In the genomic region with DNA sequence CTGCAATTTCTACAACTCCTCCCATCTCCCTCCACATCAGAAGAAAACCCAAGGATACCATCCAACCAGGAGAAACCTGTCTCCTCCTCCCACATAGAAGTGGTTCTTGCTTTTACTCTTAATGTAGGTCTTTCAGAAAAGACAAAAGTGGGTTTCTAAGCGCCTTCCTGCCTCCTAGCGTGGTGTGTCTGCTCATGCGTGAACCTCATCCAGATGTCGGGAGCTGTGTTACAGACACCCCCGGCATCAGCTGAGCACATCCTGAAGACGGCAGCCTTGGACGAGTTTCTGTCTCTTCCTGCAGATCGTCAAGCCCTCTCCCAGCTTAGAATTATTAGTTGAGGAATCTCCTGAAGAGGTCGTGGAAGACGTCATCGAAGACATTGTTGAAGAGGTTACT, we compare ENCODE assay signal across 26 cellular contexts. TPM values are rescaled to one million over a fixed set of nuclear protein-coding genes. Genes with fewer than 3 reads are reported as not detected.
DNase-seq lines count a peak whose midpoint lies in the region; ATAC-seq, FAIRE-seq and TF ChIP-seq lines count a peak whose summit lies in the region.
"Had no signal": no experiment of that assay in that cellular context is flagged by ENCODE, and none has a peak within 500 bp of the region (broad histone marks: within the 10 kb centered on the region; RNA-seq: fewer than 3 reads in every experiment).

No MANE protein-coding gene starts in this region.

- H3K18ac ChIP-seq in neuronal stem cell (ENCODE audit: low read length), result no peak overlapping the region

- no peak overlapping the region for H3K4me2 ChIP-seq in neuronal stem cell (ENCODE audit: insufficient read depth, low read length, poor library complexity, severe bottlenecking)
- H3K4me2 ChIP-seq: A549, GM23338 had no signal

- WGBS in heart right ventricle, 2 donors, result 73 to 77% methylated on average over 11 of the region's 11 CpGs
- WGBS in neuronal stem cell (ENCODE audit: extremely low coverage in 2 of 2, insufficient read length in 2 of 2, insufficient replicate concordance in 1 of 2), 2 donors, result no CpG with 5 or more reads among the region's 11 CpGs

- DNase-seq in cardiac septum (ENCODE audit: low spot score) (peak; percentile 12), heart right ventricle (no peak), chondrocyte (ENCODE audit: low spot score) (peak; percentile 39), neuronal stem cell (ENCODE audit: low spot score) (no peak), DMS153 treated with DMSO at 0.1 percent for 48 hours (lab: John Stamatoyannopoulos, UW; ENCODE audit: unreplicated experiment) (no peak), urothelium cell line (ENCODE audit: low spot score) (no peak), NCI-H1105 treated with DMSO at 0.1 percent for 48 hours (lab: John Stamatoyannopoulos, UW) (no peak)
- DNase-seq: 8988T; CD4-positive, alpha-beta T cell; CD8-positive, alpha-beta memory T cell; DMS 273 treated with DMSO at 0.1 percent for 48 hours; DMS53; DMS79 treated with DMSO at 0.1 percent for 48 hours; GF-D8; H9 had no signal

- no peak overlapping the region for H3K27ac Mint-ChIP-seq in chondrocyte (ENCODE audit: unreplicated experiment)
- H3K27ac Mint-ChIP-seq: CD4-positive, alpha-beta T cell; CD8-positive, alpha-beta memory T cell; GM23338; H9 had no signal

- no peak overlapping the region for H2BK120ac ChIP-seq in neuronal stem cell (ENCODE audit: low read depth, low read length)

- peak overlapping the region; percentile 47 for H2BK15ac ChIP-seq in neuronal stem cell (ENCODE audit: low read length)

- no peak overlapping the region for H3K4me3 ChIP-seq in heart right ventricle
- H3K4me3 ChIP-seq in neuronal stem cell (ENCODE audit: low read length in 2 of 2), result no peak overlapping the region
- H3K4me3 ChIP-seq: A549, GM23338 had no signal

- H3K9ac ChIP-seq in neuronal stem cell (ENCODE audit: low read depth, low read length, poor library complexity), result no peak overlapping the region

- H4K91ac ChIP-seq in neuronal stem cell (ENCODE audit: low read depth, low read length, poor library complexity), result no peak overlapping the region

- no peak overlapping the region for H2BK5ac ChIP-seq in neuronal stem cell (ENCODE audit: low read length)

- FAIRE-seq in urothelium cell line (lab: Jason Lieb, UNC), result no peak
- FAIRE-seq: A549, D721Med, GM12891, GM18507 had no signal

- no peaks in the 10 kb centered on the region for H3K79me1 ChIP-seq in neuronal stem cell (ENCODE audit: low read depth, low read length)

- no peak overlapping the region for H2AFZ ChIP-seq in neuronal stem cell (ENCODE audit: low read length)
- H2AFZ ChIP-seq: GM23338 had no signal

- H3K36me3 ChIP-seq in heart right ventricle, result no peaks in the 10 kb centered on the region
- no peaks in the 10 kb centered on the region for H3K36me3 ChIP-seq in neuronal stem cell (replicated peaks in 1 of 2; ENCODE audit: control insufficient read depth in 2 of 2, insufficient read depth in 2 of 2, low read length in 2 of 2)

- H3K9me3 ChIP-seq in heart right ventricle, result peaks cover 0 to 14% (median 0%) of the 10 kb centered on the region in 11 donors
- peaks cover 0 to 3% of the 10 kb centered on the region in 2 donors for H3K9me3 ChIP-seq in neuronal stem cell (replicated peaks in 1 of 2; ENCODE audit: control insufficient read depth in 2 of 2, insufficient read depth in 1 of 2, low read depth in 1 of 2, low read length in 2 of 2)

- H2BK12ac ChIP-seq in neuronal stem cell (ENCODE audit: low read length), result no peak overlapping the region

- H2AK5ac ChIP-seq in neuronal stem cell (ENCODE audit: low read depth, low read length), result no peak overlapping the region

- H3K27ac ChIP-seq in heart right ventricle (no peak overlapping the region), neuronal stem cell (replicated peaks; ENCODE audit: low read length) (no peak overlapping the region)
- H3K27ac ChIP-seq: A549 had no signal

- no peak overlapping the region for H4K8ac ChIP-seq in neuronal stem cell (ENCODE audit: low read depth, low read length)

- intact Hi-C loops in cardiac septum (cut with DNase I) (loop anchor here (5.0 kb wide), 1 partner anchor 65 kb away; no protein-coding TSS in a partner anchor), heart right ventricle (cut with DNase I) (loop anchor here in 4 of 10 donors (5.0 to 10.0 kb wide), 3 partner anchors 60 to 278 kb away; a partner anchor contains a TSS)

- no peak overlapping the region for H3K14ac ChIP-seq in neuronal stem cell (ENCODE audit: low read length)

- H3K4me3 Mint-ChIP-seq in chondrocyte (ENCODE audit: unreplicated experiment), result no peak overlapping the region
- H3K4me3 Mint-ChIP-seq: CD14-positive monocyte; CD4-positive, alpha-beta T cell; CD8-positive, alpha-beta memory T cell; GM23338; H9 had no signal

- no peak for ATAC-seq in heart right ventricle
- ATAC-seq: A549, GM23338, HCT116 had no signal

- H3K36me3 Mint-ChIP-seq in chondrocyte (ENCODE audit: low read depth), result peaks cover 7% of the 10 kb centered on the region
- H3K36me3 Mint-ChIP-seq: CD14-positive monocyte had no signal

- TF ChIP-seq CTCF in heart right ventricle (IDR thresholded peaks at IDR 0.05) (no peak), chondrocyte (IDR thresholded peaks at IDR 0.05) (no peak)

- peaks cover 1% of the 10 kb centered on the region for H3K4me1 Mint-ChIP-seq in chondrocyte (ENCODE audit: low read depth)

- H3K27me3 ChIP-seq in heart right ventricle (peaks cover 0 to 2% (median 0%) of the 10 kb centered on the region in 7 donors), neuronal stem cell (ENCODE audit: control insufficient read depth in 3 of 3, insufficient read depth in 3 of 3, low read depth in 1 of 3, low read length in 3 of 3) (no peaks in the 10 kb centered on the region)

- H3K23ac ChIP-seq in neuronal stem cell (ENCODE audit: low read depth, low read length, poor library complexity), result no peak overlapping the region

- peaks cover 13% of the 10 kb centered on the region for H3K9me3 Mint-ChIP-seq in chondrocyte (ENCODE audit: low read depth)
- H3K9me3 Mint-ChIP-seq: CD4-positive, alpha-beta T cell had no signal

- no peak overlapping the region for H3K4ac ChIP-seq in neuronal stem cell (ENCODE audit: low read length)

- peaks cover 3% of the 10 kb centered on the region for H3K27me3 Mint-ChIP-seq in chondrocyte (ENCODE audit: low read depth)

- H3K4me1 ChIP-seq in heart right ventricle, result no peaks in the 10 kb centered on the region
- H3K4me1 ChIP-seq in neuronal stem cell (ENCODE audit: control insufficient read depth in 2 of 2, insufficient read depth in 1 of 2, low read depth in 1 of 2, low read length in 2 of 2), result peaks cover 0 to 7% of the 10 kb centered on the region in 2 donors
- H3K4me1 ChIP-seq: A549 had no signal

RNA-seq across cellular contexts. Expression of a gene that starts 9.5 kb away (rescaled TPM):
- total RNA-seq in cardiac septum (0.43 TPM), heart right ventricle (1 to 10 TPM in 3 of 10 donors, under 1 TPM in 5, not detected in 2; 0.23 to 1.6 (median 0.74) TPM), chondrocyte (1.5 to 2.0 TPM (median 1.6 TPM) in 3 replicates)
- under 1 TPM; 0.07 to 0.73 TPM for polyA plus RNA-seq in heart right ventricle
- polyA plus RNA-seq in neuronal stem cell (2013, experiment 1 of 2), result 1.6 TPM
- polyA plus RNA-seq in neuronal stem cell (2013, experiment 2 of 2), result 1.5 TPM
- total RNA-seq: CD4-positive, alpha-beta T cell; G401; GM23338; H4 had no signal
- polyA plus RNA-seq: CD14-positive monocyte had no signal

RNA-seq across cellular contexts. Expression of a gene that starts 11.1 kb away (rescaled TPM):
- total RNA-seq in cardiac septum (not detected), heart right ventricle (not detected), chondrocyte (0.22 to 1.0 TPM (median 0.77 TPM) in 3 replicates)
- polyA plus RNA-seq in heart right ventricle, result under 1 TPM; 0.29 to 0.70 TPM
- polyA plus RNA-seq in neuronal stem cell (2013, experiment 1 of 2), result 0.39 TPM
- polyA plus RNA-seq in neuronal stem cell (2013, experiment 2 of 2), result 0.86 TPM
- total RNA-seq: CD4-positive, alpha-beta T cell; Daoy had no signal
- polyA plus RNA-seq: CD14-positive monocyte had no signal

RNA-seq across cellular contexts. Expression of a gene that starts 18.4 kb away (rescaled TPM):
- total RNA-seq in cardiac septum (not detected), heart right ventricle (not detected), chondrocyte (not detected in 3 replicates)
- polyA plus RNA-seq in heart right ventricle, result not detected
- not detected for polyA plus RNA-seq in neuronal stem cell (2013, experiment 1 of 2)
- polyA plus RNA-seq in neuronal stem cell (2013, experiment 2 of 2), result not detected
- total RNA-seq: CD4-positive, alpha-beta T cell; Daoy; G401; GM23338; H4; H9 had no signal
- polyA plus RNA-seq: A549; BJ; CD14-positive monocyte; CD8-positive, alpha-beta memory T cell; GM23338 had no signal

RNA-seq across cellular contexts. Expression of a gene that starts 33.4 kb away (rescaled TPM):
- total RNA-seq in cardiac septum (30.9 TPM), heart right ventricle (10 to 100 TPM; 25.7 to 35.2 (median 32.8) TPM), chondrocyte (47.7 to 51.1 TPM (median 49.9 TPM) in 3 replicates)
- 10 to 100 TPM; 18.1 to 68.6 TPM for polyA plus RNA-seq in heart right ventricle
- 84.5 TPM for polyA plus RNA-seq in neuronal stem cell (2013, experiment 1 of 2)
- polyA plus RNA-seq in neuronal stem cell (2013, experiment 2 of 2), result 84.3 TPM

Comparison
In these comparisons a context has a peak if more than half of its experiments do, and no peak if none do; other contexts are left out.
1. DNase-seq: peak in cardiac septum (single experiment) and chondrocyte (single experiment); none in heart right ventricle (0 of 2), neuronal stem cell (single experiment), DMS153 treated with DMSO at 0.1 percent for 48 hours (single experiment), urothelium cell line (single experiment) and NCI-H1105 treated with DMSO at 0.1 percent for 48 hours (single experiment).